ENCODE assay signal across 17 cellular contexts in the genomic region with DNA sequence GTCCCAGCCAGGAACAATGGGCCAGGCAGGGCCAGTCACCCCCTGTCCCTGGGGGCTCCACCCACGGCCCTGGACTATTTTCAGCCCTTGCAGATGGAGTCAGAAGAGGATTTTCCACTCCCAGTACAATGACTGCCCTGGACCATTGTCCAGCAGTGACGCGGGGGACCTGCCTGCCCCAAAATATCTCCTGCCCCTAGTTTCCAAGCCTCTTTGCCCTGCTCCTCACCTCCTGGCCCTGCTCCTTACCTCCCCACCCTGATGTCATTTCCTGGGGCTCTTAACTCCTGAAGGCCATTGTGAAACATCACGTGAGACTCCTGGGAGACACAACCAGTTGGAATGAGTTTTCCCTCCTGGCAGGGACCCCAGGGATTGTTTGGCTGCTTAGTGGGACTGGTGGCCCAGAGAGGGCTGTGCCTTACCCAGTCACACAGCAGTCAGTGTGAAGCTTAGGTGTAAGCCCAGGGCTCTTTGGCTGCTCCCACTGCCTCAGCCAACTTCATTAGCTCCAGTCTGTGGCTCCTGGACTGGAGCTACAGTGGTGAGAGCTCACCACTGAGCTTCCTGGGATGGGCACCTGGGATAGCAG. TPM values are rescaled to one million over a fixed set of nuclear protein-coding genes. Genes with fewer than 3 reads are reported as not detected.
A peak's percentile ranks its signal among the peaks of the same experiment; 100 is the strongest.
DNase-seq lines count a peak whose midpoint lies in the region; ATAC-seq and TF ChIP-seq lines count a peak whose summit lies in the region.
"Had no signal": no experiment of that assay in that cellular context is flagged by ENCODE, and none has a peak within 500 bp of the region (broad histone marks: within the 10 kb centered on the region; RNA-seq: fewer than 3 reads in every experiment).

No MANE protein-coding gene starts in this region.

- no peak for ATAC-seq in stimulated activated naive B cell treated with anti-CD40 and anti-IgM and Interleukin-4, amounts not matched to agents 10 μg/mL and 1 μg/mL and 100 μg/mL, for 72 hours (replicated peaks)
- ATAC-seq in CD4-positive, alpha-beta T cell (ENCODE audit: poor library complexity) = no peak
- ATAC-seq: HCT116 had no signal

- intact Hi-C loops in CD4-positive, alpha-beta T cell (cut with DNase I, micrococcal nuclease) = loop anchor here (5.0 kb wide), 3 partner anchors 408 to 768 kb away; no protein-coding TSS in a partner anchor

- H3K36me3 Mint-ChIP-seq in stimulated activated naive B cell treated with anti-CD40 and anti-IgM and Interleukin-4, amounts not matched to agents 10 μg/mL and 1 μg/mL and 100 μg/mL, for 72 hours = no peaks in the 10 kb centered on the region
- H3K36me3 Mint-ChIP-seq in CD4-positive, alpha-beta T cell (ENCODE audit: low read depth) = no peaks in the 10 kb centered on the region
- H3K36me3 Mint-ChIP-seq: memory B cell had no signal

- no peak for TF ChIP-seq CTCF in fibroblast of mammary gland (conservative IDR thresholded peaks at IDR 0.05; ENCODE audit: control insufficient read depth, insufficient read depth, low read depth, low read length)
- TF ChIP-seq CTCF in CD4-positive, alpha-beta T cell (IDR thresholded peaks at IDR 0.05) = no peak

- no peaks in the 10 kb centered on the region for H3K9me3 Mint-ChIP-seq in stimulated activated naive B cell treated with anti-CD40 and anti-IgM and Interleukin-4, amounts not matched to agents 10 μg/mL and 1 μg/mL and 100 μg/mL, for 72 hours
- H3K9me3 Mint-ChIP-seq in CD4-positive, alpha-beta T cell = no peaks in the 10 kb centered on the region
- H3K9me3 Mint-ChIP-seq: memory B cell had no signal

- POLR2A ChIA-PET in CD4-positive, alpha-beta T cell (lab: Charles Lee) = no interaction called here

- no peak overlapping the region for H3K27ac ChIP-seq in CD4-positive, alpha-beta T cell (ENCODE audit: low read depth, low read length)
- H3K27ac ChIP-seq: BLaER1 had no signal

- no peaks in the 10 kb centered on the region for H3K9me3 ChIP-seq in CD4-positive, alpha-beta T cell (ENCODE audit: control insufficient read depth, low read length)
- H3K9me3 ChIP-seq: BLaER1 had no signal

- H3K4me1 Mint-ChIP-seq in stimulated activated naive B cell treated with anti-CD40 and anti-IgM and Interleukin-4, amounts not matched to agents 10 μg/mL and 1 μg/mL and 100 μg/mL, for 72 hours = peaks cover 6 to 32% of the 10 kb centered on the region in 2 donors
- H3K4me1 Mint-ChIP-seq in CD4-positive, alpha-beta T cell (ENCODE audit: low read depth) = no peaks in the 10 kb centered on the region

- H3K27me3 Mint-ChIP-seq in stimulated activated naive B cell treated with anti-CD40 and anti-IgM and Interleukin-4, amounts not matched to agents 10 μg/mL and 1 μg/mL and 100 μg/mL, for 72 hours = peaks cover 3 to 6% of the 10 kb centered on the region in 2 donors
- H3K27me3 Mint-ChIP-seq in CD4-positive, alpha-beta T cell = no peaks in the 10 kb centered on the region

- H3K27ac Mint-ChIP-seq in stimulated activated naive B cell treated with anti-CD40 and anti-IgM and Interleukin-4, amounts not matched to agents 10 μg/mL and 1 μg/mL and 100 μg/mL, for 72 hours = no peak overlapping the region
- H3K27ac Mint-ChIP-seq in CD4-positive, alpha-beta T cell = no peak overlapping the region
- H3K27ac Mint-ChIP-seq: memory B cell had no signal

- CTCF ChIA-PET in CD4-positive, alpha-beta T cell (lab: Charles Lee) = no interaction called here

- DNase-seq in AG08395 (ENCODE audit: low spot score) (peak; percentile 69), M059J (ENCODE audit: low read depth) (peak; percentile 62), fibroblast of mammary gland (ENCODE audit: low read depth) (peak; percentile 72), lung microvascular endothelial cell (ENCODE audit: low read depth in 2 of 2) (peak; percentile 24 to 38), ureter (ENCODE audit: low spot score) (no peak), activated gamma-delta T cell treated with Interleukin-2 at 50 U/mL for 16 hours (no peak)
- no peak for DNase-seq in stimulated activated naive B cell treated with anti-CD40 and anti-IgM and Interleukin-4, amounts not matched to agents 10 μg/mL and 1 μg/mL and 100 μg/mL, for 72 hours
- no peak for DNase-seq in CD4-positive, alpha-beta T cell
- DNase-seq: activated T-cell treated with anti-CD3 and anti-CD28 coated beads, Interleukin-2, amount 50 U/mL, for 1 hour; foreskin melanocyte; KG1; NCI-H2171; SIG-M5 had no signal

- no peak overlapping the region for H3K4me3 ChIP-seq in fibroblast of mammary gland (ENCODE audit: control insufficient read depth, low read depth, low read length)
- H3K4me3 ChIP-seq: BLaER1 had no signal

- H3K27me3 ChIP-seq in CD4-positive, alpha-beta T cell (ENCODE audit: control insufficient read depth, insufficient read depth, low read length) = no peaks in the 10 kb centered on the region
- H3K27me3 ChIP-seq: BLaER1 had no signal

- no peak overlapping the region for H3K4me3 Mint-ChIP-seq in stimulated activated naive B cell treated with anti-CD40 and anti-IgM and Interleukin-4, amounts not matched to agents 10 μg/mL and 1 μg/mL and 100 μg/mL, for 72 hours
- no peak overlapping the region for H3K4me3 Mint-ChIP-seq in CD4-positive, alpha-beta T cell
- H3K4me3 Mint-ChIP-seq: memory B cell had no signal

RNA-seq across cellular contexts. Expression of gene P2RY2, which starts 22.2 kb away (rescaled TPM):
- total RNA-seq in M059J (2014; rRNA removed; shearing (Covaris generic)) = 0.30 and 0.84 TPM in 2 replicates
- total RNA-seq in lung microvascular endothelial cell (0.20 and 0.65 TPM in 2 replicates), ureter (20.2 TPM)
- total RNA-seq in CD4-positive, alpha-beta T cell = not detected
- total RNA-seq: temporal lobe had no signal

RNA-seq across cellular contexts. Expression of gene P2RY6, which starts 31.9 kb away (rescaled TPM):
- 3.3 and 5.6 TPM in 2 replicates for total RNA-seq in M059J (2014; rRNA removed; shearing (Covaris generic))
- 0.20 and 0.22 TPM in 2 replicates for total RNA-seq in lung microvascular endothelial cell
- 2.2 TPM for total RNA-seq in ureter
- not detected for total RNA-seq in CD4-positive, alpha-beta T cell

Comparison
In these comparisons a context has a peak if more than half of its experiments do, and no peak if none do; other contexts are left out.
1. DNase-seq: peak in AG08395 (single experiment), M059J (single experiment), fibroblast of mammary gland (single experiment) and lung microvascular endothelial cell (2 of 2); none in stimulated activated naive B cell treated with anti-CD40 and anti-IgM and Interleukin-4, amounts not matched to agents 10 μg/mL and 1 μg/mL and 100 μg/mL, for 72 hours (single experiment), ureter (single experiment), CD4-positive, alpha-beta T cell (0 of 10) and activated gamma-delta T cell treated with Interleukin-2 at 50 U/mL for 16 hours (single experiment).
2. RNA of gene P2RY2, which starts 22.2 kb away (total RNA-seq): 20.2 TPM in ureter (single experiment); 0.30 to 0.84 TPM in M059J, 0.20 to 0.65 TPM in lung microvascular endothelial cell and not detected in CD4-positive, alpha-beta T cell; every median in the first group is over 10 times any median in the second.